Comparison of ENCODE assay signal across 1 cellular context in the genomic region with DNA sequence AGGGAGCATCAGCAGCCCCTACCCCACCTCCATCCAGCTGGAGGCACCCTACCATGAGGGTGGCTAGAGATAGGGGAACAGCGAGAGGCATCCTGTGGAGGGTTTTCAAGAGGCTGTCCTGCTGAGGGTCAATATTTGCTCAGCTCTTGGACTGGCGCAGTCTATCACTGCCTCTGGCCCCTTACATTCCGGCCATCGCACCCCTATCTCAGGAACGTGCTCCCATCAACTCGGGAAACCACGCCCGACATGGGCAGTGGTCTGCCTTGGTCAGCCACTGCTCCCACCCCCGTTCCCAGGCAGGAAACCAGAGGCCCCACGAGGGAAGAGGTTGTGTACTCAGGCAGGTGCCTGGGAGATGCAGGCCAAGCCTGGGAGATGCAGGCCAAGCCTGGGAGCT.
TF ChIP-seq lines count a peak whose summit lies in the region.

No MANE protein-coding gene starts in this region.

TF ChIP-seq in HepG2, 621 proteins besides CTCF, POLR2A, EP300 and RAD21 (continued from another document and continues in another):
- TF ChIP-seq ZNF263 (CRISPR knock-in tag; IDR thresholded peaks at IDR 0.05) (peak; percentile 84), ZNF678 (CRISPR knock-in tag; IDR thresholded peaks at IDR 0.05) (no peak), ZNF3 (CRISPR knock-in tag; IDR thresholded peaks at IDR 0.05) (no peak), IRF2 (CRISPR knock-in tag; IDR thresholded peaks at IDR 0.05) (0 out of 2 replicates have a peak, but pooled peaks have one; percentile 42), ZNF619 (CRISPR knock-in tag; IDR thresholded peaks at IDR 0.05) (no peak), HNRNPLL (IDR thresholded peaks at IDR 0.05; ENCODE audit: low read depth, low read length, poor library complexity, severe bottlenecking) (no peak), ZNF317 (CRISPR knock-in tag; IDR thresholded peaks at IDR 0.05) (no peak), ISL2 (CRISPR knock-in tag; IDR thresholded peaks at IDR 0.05) (peak; percentile 54), XBP1 (CRISPR knock-in tag; IDR thresholded peaks at IDR 0.05) (no peak), ZFP62 (CRISPR knock-in tag; IDR thresholded peaks at IDR 0.05) (no peak), PAX8 (CRISPR knock-in tag; IDR thresholded peaks at IDR 0.05; ENCODE audit: borderline replicate concordance) (no peak), ZNF530 (CRISPR knock-in tag; IDR thresholded peaks at IDR 0.05; ENCODE audit: low read depth) (no peak), HDAC1 (CRISPR knock-in tag; IDR thresholded peaks at IDR 0.05) (peak; percentile 77), ARID2 (CRISPR knock-in tag; IDR thresholded peaks at IDR 0.05; ENCODE audit: borderline replicate concordance) (no peak), KAT8 (CRISPR knock-in tag; IDR thresholded peaks at IDR 0.05) (no peak), SMAD3 (CRISPR knock-in tag; IDR thresholded peaks at IDR 0.05) (no peak), ZNF891 (CRISPR knock-in tag; IDR thresholded peaks at IDR 0.05) (peak; percentile 89; the same call in 1 of the 2 replicates), ZNF782 (CRISPR knock-in tag; IDR thresholded peaks at IDR 0.05; ENCODE audit: borderline replicate concordance) (no peak; the same call in 1 of the 2 replicates), NR2F6 (IDR thresholded peaks at IDR 0.05) (no peak), NR2F6 (CRISPR knock-in tag; IDR thresholded peaks at IDR 0.05) (no peak), ZNF674 (CRISPR knock-in tag; IDR thresholded peaks at IDR 0.05; ENCODE audit: low read depth) (no peak), HNF4A (CRISPR knock-in tag; IDR thresholded peaks at IDR 0.05) (peak; percentile 44), FOXA3 (CRISPR knock-in tag; IDR thresholded peaks at IDR 0.05) (peak; percentile 70), KAT2B (IDR thresholded peaks at IDR 0.05; ENCODE audit: borderline replicate concordance, low read depth, low read length) (no peak), HMG20B (CRISPR knock-in tag; conservative IDR thresholded peaks at IDR 0.05) (no peak), ZNF749 (CRISPR knock-in tag; IDR thresholded peaks at IDR 0.05; ENCODE audit: borderline replicate concordance) (no peak), ZFAT (CRISPR knock-in tag; conservative IDR thresholded peaks at IDR 0.05) (no peak), ZNF430 (CRISPR knock-in tag; IDR thresholded peaks at IDR 0.05) (no peak), ZNF672 (CRISPR knock-in tag; IDR thresholded peaks at IDR 0.05) (no peak), CAMTA2 (CRISPR knock-in tag; IDR thresholded peaks at IDR 0.05; ENCODE audit: borderline replicate concordance) (no peak)
- TF ChIP-seq, protein P1, sequence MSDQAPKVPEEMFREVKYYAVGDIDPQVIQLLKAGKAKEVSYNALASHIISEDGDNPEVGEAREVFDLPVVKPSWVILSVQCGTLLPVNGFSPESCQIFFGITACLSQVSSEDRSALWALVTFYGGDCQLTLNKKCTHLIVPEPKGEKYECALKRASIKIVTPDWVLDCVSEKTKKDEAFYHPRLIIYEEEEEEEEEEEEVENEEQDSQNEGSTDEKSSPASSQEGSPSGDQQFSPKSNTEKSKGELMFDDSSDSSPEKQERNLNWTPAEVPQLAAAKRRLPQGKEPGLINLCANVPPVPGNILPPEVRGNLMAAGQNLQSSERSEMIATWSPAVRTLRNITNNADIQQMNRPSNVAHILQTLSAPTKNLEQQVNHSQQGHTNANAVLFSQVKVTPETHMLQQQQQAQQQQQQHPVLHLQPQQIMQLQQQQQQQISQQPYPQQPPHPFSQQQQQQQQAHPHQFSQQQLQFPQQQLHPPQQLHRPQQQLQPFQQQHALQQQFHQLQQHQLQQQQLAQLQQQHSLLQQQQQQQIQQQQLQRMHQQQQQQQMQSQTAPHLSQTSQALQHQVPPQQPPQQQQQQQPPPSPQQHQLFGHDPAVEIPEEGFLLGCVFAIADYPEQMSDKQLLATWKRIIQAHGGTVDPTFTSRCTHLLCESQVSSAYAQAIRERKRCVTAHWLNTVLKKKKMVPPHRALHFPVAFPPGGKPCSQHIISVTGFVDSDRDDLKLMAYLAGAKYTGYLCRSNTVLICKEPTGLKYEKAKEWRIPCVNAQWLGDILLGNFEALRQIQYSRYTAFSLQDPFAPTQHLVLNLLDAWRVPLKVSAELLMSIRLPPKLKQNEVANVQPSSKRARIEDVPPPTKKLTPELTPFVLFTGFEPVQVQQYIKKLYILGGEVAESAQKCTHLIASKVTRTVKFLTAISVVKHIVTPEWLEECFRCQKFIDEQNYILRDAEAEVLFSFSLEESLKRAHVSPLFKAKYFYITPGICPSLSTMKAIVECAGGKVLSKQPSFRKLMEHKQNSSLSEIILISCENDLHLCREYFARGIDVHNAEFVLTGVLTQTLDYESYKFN (CRISPR knock-in tag; conservative IDR thresholded peaks at IDR 0.05) = peak; percentile 64
- TF ChIP-seq, protein P2, sequence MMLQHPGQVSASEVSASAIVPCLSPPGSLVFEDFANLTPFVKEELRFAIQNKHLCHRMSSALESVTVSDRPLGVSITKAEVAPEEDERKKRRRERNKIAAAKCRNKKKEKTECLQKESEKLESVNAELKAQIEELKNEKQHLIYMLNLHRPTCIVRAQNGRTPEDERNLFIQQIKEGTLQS (CRISPR knock-in tag; IDR thresholded peaks at IDR 0.05) = no peak
- TF ChIP-seq, protein P3, sequence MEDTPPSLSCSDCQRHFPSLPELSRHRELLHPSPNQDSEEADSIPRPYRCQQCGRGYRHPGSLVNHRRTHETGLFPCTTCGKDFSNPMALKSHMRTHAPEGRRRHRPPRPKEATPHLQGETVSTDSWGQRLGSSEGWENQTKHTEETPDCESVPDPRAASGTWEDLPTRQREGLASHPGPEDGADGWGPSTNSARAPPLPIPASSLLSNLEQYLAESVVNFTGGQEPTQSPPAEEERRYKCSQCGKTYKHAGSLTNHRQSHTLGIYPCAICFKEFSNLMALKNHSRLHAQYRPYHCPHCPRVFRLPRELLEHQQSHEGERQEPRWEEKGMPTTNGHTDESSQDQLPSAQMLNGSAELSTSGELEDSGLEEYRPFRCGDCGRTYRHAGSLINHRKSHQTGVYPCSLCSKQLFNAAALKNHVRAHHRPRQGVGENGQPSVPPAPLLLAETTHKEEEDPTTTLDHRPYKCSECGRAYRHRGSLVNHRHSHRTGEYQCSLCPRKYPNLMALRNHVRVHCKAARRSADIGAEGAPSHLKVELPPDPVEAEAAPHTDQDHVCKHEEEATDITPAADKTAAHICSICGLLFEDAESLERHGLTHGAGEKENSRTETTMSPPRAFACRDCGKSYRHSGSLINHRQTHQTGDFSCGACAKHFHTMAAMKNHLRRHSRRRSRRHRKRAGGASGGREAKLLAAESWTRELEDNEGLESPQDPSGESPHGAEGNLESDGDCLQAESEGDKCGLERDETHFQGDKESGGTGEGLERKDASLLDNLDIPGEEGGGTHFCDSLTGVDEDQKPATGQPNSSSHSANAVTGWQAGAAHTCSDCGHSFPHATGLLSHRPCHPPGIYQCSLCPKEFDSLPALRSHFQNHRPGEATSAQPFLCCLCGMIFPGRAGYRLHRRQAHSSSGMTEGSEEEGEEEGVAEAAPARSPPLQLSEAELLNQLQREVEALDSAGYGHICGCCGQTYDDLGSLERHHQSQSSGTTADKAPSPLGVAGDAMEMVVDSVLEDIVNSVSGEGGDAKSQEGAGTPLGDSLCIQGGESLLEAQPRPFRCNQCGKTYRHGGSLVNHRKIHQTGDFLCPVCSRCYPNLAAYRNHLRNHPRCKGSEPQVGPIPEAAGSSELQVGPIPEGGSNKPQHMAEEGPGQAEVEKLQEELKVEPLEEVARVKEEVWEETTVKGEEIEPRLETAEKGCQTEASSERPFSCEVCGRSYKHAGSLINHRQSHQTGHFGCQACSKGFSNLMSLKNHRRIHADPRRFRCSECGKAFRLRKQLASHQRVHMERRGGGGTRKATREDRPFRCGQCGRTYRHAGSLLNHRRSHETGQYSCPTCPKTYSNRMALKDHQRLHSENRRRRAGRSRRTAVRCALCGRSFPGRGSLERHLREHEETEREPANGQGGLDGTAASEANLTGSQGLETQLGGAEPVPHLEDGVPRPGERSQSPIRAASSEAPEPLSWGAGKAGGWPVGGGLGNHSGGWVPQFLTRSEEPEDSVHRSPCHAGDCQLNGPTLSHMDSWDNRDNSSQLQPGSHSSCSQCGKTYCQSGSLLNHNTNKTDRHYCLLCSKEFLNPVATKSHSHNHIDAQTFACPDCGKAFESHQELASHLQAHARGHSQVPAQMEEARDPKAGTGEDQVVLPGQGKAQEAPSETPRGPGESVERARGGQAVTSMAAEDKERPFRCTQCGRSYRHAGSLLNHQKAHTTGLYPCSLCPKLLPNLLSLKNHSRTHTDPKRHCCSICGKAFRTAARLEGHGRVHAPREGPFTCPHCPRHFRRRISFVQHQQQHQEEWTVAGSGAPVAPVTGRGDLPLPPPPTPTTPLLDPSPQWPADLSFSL (CRISPR knock-in tag; IDR thresholded peaks at IDR 0.05) = no peak
- TF ChIP-seq, protein P4, sequence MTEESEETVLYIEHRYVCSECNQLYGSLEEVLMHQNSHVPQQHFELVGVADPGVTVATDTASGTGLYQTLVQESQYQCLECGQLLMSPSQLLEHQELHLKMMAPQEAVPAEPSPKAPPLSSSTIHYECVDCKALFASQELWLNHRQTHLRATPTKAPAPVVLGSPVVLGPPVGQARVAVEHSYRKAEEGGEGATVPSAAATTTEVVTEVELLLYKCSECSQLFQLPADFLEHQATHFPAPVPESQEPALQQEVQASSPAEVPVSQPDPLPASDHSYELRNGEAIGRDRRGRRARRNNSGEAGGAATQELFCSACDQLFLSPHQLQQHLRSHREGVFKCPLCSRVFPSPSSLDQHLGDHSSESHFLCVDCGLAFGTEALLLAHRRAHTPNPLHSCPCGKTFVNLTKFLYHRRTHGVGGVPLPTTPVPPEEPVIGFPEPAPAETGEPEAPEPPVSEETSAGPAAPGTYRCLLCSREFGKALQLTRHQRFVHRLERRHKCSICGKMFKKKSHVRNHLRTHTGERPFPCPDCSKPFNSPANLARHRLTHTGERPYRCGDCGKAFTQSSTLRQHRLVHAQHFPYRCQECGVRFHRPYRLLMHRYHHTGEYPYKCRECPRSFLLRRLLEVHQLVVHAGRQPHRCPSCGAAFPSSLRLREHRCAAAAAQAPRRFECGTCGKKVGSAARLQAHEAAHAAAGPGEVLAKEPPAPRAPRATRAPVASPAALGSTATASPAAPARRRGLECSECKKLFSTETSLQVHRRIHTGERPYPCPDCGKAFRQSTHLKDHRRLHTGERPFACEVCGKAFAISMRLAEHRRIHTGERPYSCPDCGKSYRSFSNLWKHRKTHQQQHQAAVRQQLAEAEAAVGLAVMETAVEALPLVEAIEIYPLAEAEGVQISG (CRISPR knock-in tag; IDR thresholded peaks at IDR 0.05) = peak; percentile 74
- TF ChIP-seq, protein P5, sequence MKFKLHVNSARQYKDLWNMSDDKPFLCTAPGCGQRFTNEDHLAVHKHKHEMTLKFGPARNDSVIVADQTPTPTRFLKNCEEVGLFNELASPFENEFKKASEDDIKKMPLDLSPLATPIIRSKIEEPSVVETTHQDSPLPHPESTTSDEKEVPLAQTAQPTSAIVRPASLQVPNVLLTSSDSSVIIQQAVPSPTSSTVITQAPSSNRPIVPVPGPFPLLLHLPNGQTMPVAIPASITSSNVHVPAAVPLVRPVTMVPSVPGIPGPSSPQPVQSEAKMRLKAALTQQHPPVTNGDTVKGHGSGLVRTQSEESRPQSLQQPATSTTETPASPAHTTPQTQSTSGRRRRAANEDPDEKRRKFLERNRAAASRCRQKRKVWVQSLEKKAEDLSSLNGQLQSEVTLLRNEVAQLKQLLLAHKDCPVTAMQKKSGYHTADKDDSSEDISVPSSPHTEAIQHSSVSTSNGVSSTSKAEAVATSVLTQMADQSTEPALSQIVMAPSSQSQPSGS (CRISPR knock-in tag; IDR thresholded peaks at IDR 0.05) = no peak; the same call in 1 of the 2 replicates
- TF ChIP-seq, protein P6, sequence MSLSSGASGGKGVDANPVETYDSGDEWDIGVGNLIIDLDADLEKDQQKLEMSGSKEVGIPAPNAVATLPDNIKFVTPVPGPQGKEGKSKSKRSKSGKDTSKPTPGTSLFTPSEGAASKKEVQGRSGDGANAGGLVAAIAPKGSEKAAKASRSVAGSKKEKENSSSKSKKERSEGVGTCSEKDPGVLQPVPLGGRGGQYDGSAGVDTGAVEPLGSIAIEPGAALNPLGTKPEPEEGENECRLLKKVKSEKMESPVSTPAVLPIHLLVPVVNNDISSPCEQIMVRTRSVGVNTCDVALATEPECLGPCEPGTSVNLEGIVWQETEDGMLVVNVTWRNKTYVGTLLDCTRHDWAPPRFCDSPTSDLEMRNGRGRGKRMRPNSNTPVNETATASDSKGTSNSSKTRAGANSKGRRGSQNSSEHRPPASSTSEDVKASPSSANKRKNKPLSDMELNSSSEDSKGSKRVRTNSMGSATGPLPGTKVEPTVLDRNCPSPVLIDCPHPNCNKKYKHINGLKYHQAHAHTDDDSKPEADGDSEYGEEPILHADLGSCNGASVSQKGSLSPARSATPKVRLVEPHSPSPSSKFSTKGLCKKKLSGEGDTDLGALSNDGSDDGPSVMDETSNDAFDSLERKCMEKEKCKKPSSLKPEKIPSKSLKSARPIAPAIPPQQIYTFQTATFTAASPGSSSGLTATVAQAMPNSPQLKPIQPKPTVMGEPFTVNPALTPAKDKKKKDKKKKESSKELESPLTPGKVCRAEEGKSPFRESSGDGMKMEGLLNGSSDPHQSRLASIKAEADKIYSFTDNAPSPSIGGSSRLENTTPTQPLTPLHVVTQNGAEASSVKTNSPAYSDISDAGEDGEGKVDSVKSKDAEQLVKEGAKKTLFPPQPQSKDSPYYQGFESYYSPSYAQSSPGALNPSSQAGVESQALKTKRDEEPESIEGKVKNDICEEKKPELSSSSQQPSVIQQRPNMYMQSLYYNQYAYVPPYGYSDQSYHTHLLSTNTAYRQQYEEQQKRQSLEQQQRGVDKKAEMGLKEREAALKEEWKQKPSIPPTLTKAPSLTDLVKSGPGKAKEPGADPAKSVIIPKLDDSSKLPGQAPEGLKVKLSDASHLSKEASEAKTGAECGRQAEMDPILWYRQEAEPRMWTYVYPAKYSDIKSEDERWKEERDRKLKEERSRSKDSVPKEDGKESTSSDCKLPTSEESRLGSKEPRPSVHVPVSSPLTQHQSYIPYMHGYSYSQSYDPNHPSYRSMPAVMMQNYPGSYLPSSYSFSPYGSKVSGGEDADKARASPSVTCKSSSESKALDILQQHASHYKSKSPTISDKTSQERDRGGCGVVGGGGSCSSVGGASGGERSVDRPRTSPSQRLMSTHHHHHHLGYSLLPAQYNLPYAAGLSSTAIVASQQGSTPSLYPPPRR (CRISPR knock-in tag; IDR thresholded peaks at IDR 0.05; ENCODE audit: borderline replicate concordance) = peak; percentile 71
- TF ChIP-seq, protein P7, sequence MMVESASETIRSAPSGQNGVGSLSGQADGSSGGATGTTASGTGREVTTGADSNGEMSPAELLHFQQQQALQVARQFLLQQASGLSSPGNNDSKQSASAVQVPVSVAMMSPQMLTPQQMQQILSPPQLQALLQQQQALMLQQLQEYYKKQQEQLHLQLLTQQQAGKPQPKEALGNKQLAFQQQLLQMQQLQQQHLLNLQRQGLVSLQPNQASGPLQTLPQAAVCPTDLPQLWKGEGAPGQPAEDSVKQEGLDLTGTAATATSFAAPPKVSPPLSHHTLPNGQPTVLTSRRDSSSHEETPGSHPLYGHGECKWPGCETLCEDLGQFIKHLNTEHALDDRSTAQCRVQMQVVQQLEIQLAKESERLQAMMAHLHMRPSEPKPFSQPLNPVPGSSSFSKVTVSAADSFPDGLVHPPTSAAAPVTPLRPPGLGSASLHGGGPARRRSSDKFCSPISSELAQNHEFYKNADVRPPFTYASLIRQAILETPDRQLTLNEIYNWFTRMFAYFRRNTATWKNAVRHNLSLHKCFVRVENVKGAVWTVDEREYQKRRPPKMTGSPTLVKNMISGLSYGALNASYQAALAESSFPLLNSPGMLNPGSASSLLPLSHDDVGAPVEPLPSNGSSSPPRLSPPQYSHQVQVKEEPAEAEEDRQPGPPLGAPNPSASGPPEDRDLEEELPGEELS (CRISPR knock-in tag; IDR thresholded peaks at IDR 0.05) = peak; percentile 53; the same call in 1 of the 2 replicates
- TF ChIP-seq, protein P8, sequence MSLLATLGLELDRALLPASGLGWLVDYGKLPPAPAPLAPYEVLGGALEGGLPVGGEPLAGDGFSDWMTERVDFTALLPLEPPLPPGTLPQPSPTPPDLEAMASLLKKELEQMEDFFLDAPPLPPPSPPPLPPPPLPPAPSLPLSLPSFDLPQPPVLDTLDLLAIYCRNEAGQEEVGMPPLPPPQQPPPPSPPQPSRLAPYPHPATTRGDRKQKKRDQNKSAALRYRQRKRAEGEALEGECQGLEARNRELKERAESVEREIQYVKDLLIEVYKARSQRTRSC (CRISPR knock-in tag; IDR thresholded peaks at IDR 0.05; ENCODE audit: low read depth) = no peak
